In genomic region chr3:33219175-33219487, GRCh38 we compare ENCODE assay signal across 10 cellular contexts. TPM values are rescaled to one million over a fixed set of nuclear protein-coding genes. Genes with fewer than 3 reads are reported as not detected.
DNase-seq lines count a peak whose midpoint lies in the region; ATAC-seq, FAIRE-seq and TF ChIP-seq lines count a peak whose summit lies in the region.
"Had no signal": no experiment of that assay in that cellular context is flagged by ENCODE, and none has a peak within 500 bp of the region (broad histone marks: within the 10 kb centered on the region; RNA-seq: fewer than 3 reads in every experiment).

No MANE protein-coding gene starts in this region.

- no peak overlapping the region for H4K8ac ChIP-seq in H1 (ENCODE audit: extremely low read depth, insufficient read depth, low read length)

- peaks cover 7% of the 10 kb centered on the region; the same call in 1 of the 2 replicates for H3K23me2 ChIP-seq in H1 (ENCODE audit: low read depth, low read length)

- no peak overlapping the region for H4K5ac ChIP-seq in H1 (ENCODE audit: insufficient read length, low read depth, low read length)

- peaks cover 0 to 5% (median 1%) of the 10 kb centered on the region in 4 experiments; a peak in 3 of 7 replicates for H3K4me1 ChIP-seq in H1 (replicated peaks in 1 of 4; ENCODE audit: control insufficient read depth in 3 of 4, insufficient read depth in 4 of 4, low read length in 3 of 4)
- H3K4me1 ChIP-seq in CD4-positive, alpha-beta memory T cell (ENCODE audit: insufficient read depth, low read length) = no peaks in the 10 kb centered on the region

- H2BK5ac ChIP-seq in H1 (ENCODE audit: low read depth, low read length) = no peak overlapping the region

- peak overlapping the region; percentile 58 for H3K4me3 ChIP-seq in MG63
- peak overlapping the region; percentile 43 to 67 (median 56) for H3K4me3 ChIP-seq in H1 (ENCODE audit: extremely low read depth in 1 of 4, insufficient read depth in 2 of 4, low read depth in 3 of 4, low read length in 4 of 4)
- H3K4me3 ChIP-seq in CD4-positive, alpha-beta memory T cell (ENCODE audit: low read length in 2 of 2) = no peak overlapping the region

- intact Hi-C loops in CD4-positive, alpha-beta memory T cell (cut with micrococcal nuclease) = no loop called here

- no peak overlapping the region for H2AK5ac ChIP-seq in H1 (ENCODE audit: low read depth, low read length)

- H3K23ac ChIP-seq in H1 (ENCODE audit: insufficient read length) = no peak overlapping the region

- H2BK120ac ChIP-seq in H1 (replicated peaks; ENCODE audit: low read depth, low read length) = no peak overlapping the region

- H3K27ac ChIP-seq in H1 (ENCODE audit: low read depth, low read length) = no peak overlapping the region
- H3K27ac ChIP-seq in CD4-positive, alpha-beta memory T cell (ENCODE audit: low read depth, low read length) = no peak overlapping the region

- TF ChIP-seq CTCF in H1 (IDR thresholded peaks at IDR 0.05; ENCODE audit: control extremely low read depth in 1 of 3, insufficient read depth in 1 of 3, low read depth in 1 of 3, low read length in 3 of 3) (no peak), mesothelial cell of epicardium (IDR thresholded peaks at IDR 0.05; ENCODE audit: unreplicated experiment) (no peak), type B pancreatic cell (conservative IDR thresholded peaks at IDR 0.05) (no peak)

- no peak overlapping the region for H2BK20ac ChIP-seq in H1 (ENCODE audit: low read length)

- peak overlapping the region; percentile 17; the same call in 1 of the 2 replicates for H2AFZ ChIP-seq in H1 (ENCODE audit: low read length)

- no peaks in the 10 kb centered on the region for H4K20me1 ChIP-seq in H1 (replicated peaks in 1 of 2; ENCODE audit: control insufficient read depth in 1 of 2, insufficient read depth in 2 of 2, low read length in 2 of 2)

- H3K9me3 ChIP-seq in MG63 (no peaks in the 10 kb centered on the region), H1 (ENCODE audit: insufficient read depth in 2 of 2, low read depth in 1 of 2, low read length in 1 of 2) (no peaks in the 10 kb centered on the region)
- H3K9me3 ChIP-seq in CD4-positive, alpha-beta memory T cell (ENCODE audit: control insufficient read depth in 1 of 2, low read length in 2 of 2) = no peaks in the 10 kb centered on the region

- H3K14ac ChIP-seq in H1 (ENCODE audit: insufficient read length) = no peak overlapping the region

- no peaks in the 10 kb centered on the region for H3K79me1 ChIP-seq in H1 (ENCODE audit: low read depth, low read length)

- H3K9me3 Mint-ChIP-seq in mesothelial cell of epicardium (peaks cover 12% of the 10 kb centered on the region), type B pancreatic cell (peaks cover 4% of the 10 kb centered on the region)
- peaks cover 0 to 4% (median 0%) of the 10 kb centered on the region in 8 donors for H3K9me3 Mint-ChIP-seq in CD4-positive, alpha-beta memory T cell

- ATAC-seq in activated CD4-positive, CD25-positive, alpha-beta regulatory T cell treated with anti-CD3 and anti-CD28 coated beads, Interleukin-2, amount 50 U/mL, for 24 hours = no peak
- no peak for ATAC-seq in HG02884 (IDR thresholded peaks at IDR 0.05; ENCODE audit: unreplicated experiment)

- H3K27me3 ChIP-seq in MG63 (no peaks in the 10 kb centered on the region), H1 (replicated peaks in 1 of 4; ENCODE audit: control insufficient read depth in 3 of 4, extremely low read depth in 1 of 4, insufficient read depth in 3 of 4, low read length in 3 of 4) (peaks cover 13 to 48% (median 29%) of the 10 kb centered on the region in 4 experiments)
- H3K27me3 ChIP-seq in CD4-positive, alpha-beta memory T cell (ENCODE audit: insufficient read depth, low read length) = no peaks in the 10 kb centered on the region

- H3K27ac Mint-ChIP-seq in mesothelial cell of epicardium (no peak overlapping the region), type B pancreatic cell (no peak overlapping the region)
- H3K27ac Mint-ChIP-seq in CD4-positive, alpha-beta memory T cell = no peak overlapping the region

- TF ChIP-seq RAD21 in H1 (IDR thresholded peaks at IDR 0.05 in 1 of 2, conservative IDR thresholded peaks at IDR 0.05 in 1 of 2; ENCODE audit: low read depth in 2 of 2, low read length in 2 of 2) = no peak

- peak overlapping the region; percentile 67 to 80 for H3K4me2 ChIP-seq in H1 (ENCODE audit: insufficient read depth in 1 of 2, low read depth in 2 of 2, low read length in 2 of 2)

- no peak overlapping the region for H4K91ac ChIP-seq in H1 (replicated peaks; ENCODE audit: insufficient read length, low read length)

- H3K18ac ChIP-seq in H1 (ENCODE audit: extremely low read depth, low read length) = no peak overlapping the region

- FAIRE-seq in H1 (lab: Jason Lieb, UNC) = no peak

- H3K36me3 ChIP-seq in MG63 (no peaks in the 10 kb centered on the region), H1 (ENCODE audit: control insufficient read depth in 2 of 4, insufficient read depth in 4 of 4, low read length in 3 of 4) (no peaks in the 10 kb centered on the region)
- no peaks in the 10 kb centered on the region for H3K36me3 ChIP-seq in CD4-positive, alpha-beta memory T cell (ENCODE audit: insufficient read depth, low read length)

- H3K9ac ChIP-seq in H1 (replicated peaks in 1 of 4; ENCODE audit: extremely low read depth in 1 of 4, low read depth in 3 of 4, low read length in 3 of 4) = peak overlapping the region in 1 of 4 experiments; percentile 57; a peak in 1 of 7 replicates

- H3K4ac ChIP-seq in H1 (replicated peaks; ENCODE audit: insufficient read length, low read depth, low read length) = no peak overlapping the region

- no peaks in the 10 kb centered on the region for H3K79me2 ChIP-seq in H1 (ENCODE audit: control insufficient read depth in 1 of 2, insufficient read depth in 2 of 2, low read length in 2 of 2)

- H3K4me3 Mint-ChIP-seq in mesothelial cell of epicardium (peak overlapping the region; percentile 66), type B pancreatic cell (peak overlapping the region; percentile 82)
- no peak overlapping the region for H3K4me3 Mint-ChIP-seq in CD4-positive, alpha-beta memory T cell

- no peak overlapping the region for H2BK12ac ChIP-seq in H1 (ENCODE audit: low read depth, low read length)

- H3K56ac ChIP-seq in H1 (replicated peaks; ENCODE audit: insufficient read length, low read depth, low read length) = no peak overlapping the region

- H3K4me1 Mint-ChIP-seq in mesothelial cell of epicardium (peaks cover 6% of the 10 kb centered on the region), type B pancreatic cell (ENCODE audit: unreplicated experiment) (peaks cover 6% of the 10 kb centered on the region)
- H3K4me1 Mint-ChIP-seq in CD4-positive, alpha-beta memory T cell = peaks cover 5 to 13% (median 9%) of the 10 kb centered on the region in 4 donors

- no peak for TF ChIP-seq POLR2A in H1 (IDR thresholded peaks at IDR 0.05; ENCODE audit: control extremely low read depth in 1 of 2, low read depth in 2 of 2, low read length in 2 of 2)

- DNase-seq in MG63 = no peak
- DNase-seq in H1 (ENCODE audit: low read depth in 1 of 2, low spot score in 2 of 2) = no peak
- DNase-seq in mesothelial cell of epicardium (ENCODE audit: low spot score in 2 of 2, unreplicated experiment in 2 of 2) = no peak
- DNase-seq in type B pancreatic cell (ENCODE audit: extremely low spot score, unreplicated experiment) = no peak
- no peak for DNase-seq in CD4-positive, alpha-beta memory T cell
- DNase-seq: cerebellar nuclear complex, MV-4-11 had no signal

- CTCF ChIA-PET in H1 (lab: Charles Lee; ENCODE audit: partially characterized antibody) = no interaction called here
- CTCF ChIA-PET in CD4-positive, alpha-beta memory T cell (lab: Charles Lee; ENCODE audit: partially characterized antibody) = no interaction called here

- 8% methylated on average over 14 of the region's 15 CpGs; no CpG with 5 or more reads in 1 of the 2 experiments for WGBS in H1 (ENCODE audit: extremely low coverage in 1 of 2, insufficient coverage in 1 of 2, insufficient read length in 1 of 2, insufficient replicate concordance in 2 of 2, low coverage in 1 of 2, low lambda C conversion rate in 2 of 2, missing lambda C conversion rate in 1 of 2), 2 experiments

- no peak for TF ChIP-seq EP300 in H1 (IDR thresholded peaks at IDR 0.05; ENCODE audit: borderline replicate concordance in 1 of 2, low read depth in 2 of 2, low read length in 2 of 2)

- no peak overlapping the region for H2BK15ac ChIP-seq in H1 (ENCODE audit: low read length)

- H3K27me3 Mint-ChIP-seq in mesothelial cell of epicardium (ENCODE audit: low read depth) = peaks cover 90% of the 10 kb centered on the region
- H3K27me3 Mint-ChIP-seq in type B pancreatic cell = peaks cover 80% of the 10 kb centered on the region
- peaks cover 37 to 46% of the 10 kb centered on the region in 2 donors for H3K27me3 Mint-ChIP-seq in CD4-positive, alpha-beta memory T cell

- H3K36me3 Mint-ChIP-seq in mesothelial cell of epicardium = peaks cover 2% of the 10 kb centered on the region
- H3K36me3 Mint-ChIP-seq in type B pancreatic cell = no peaks in the 10 kb centered on the region
- no peaks in the 10 kb centered on the region for H3K36me3 Mint-ChIP-seq in CD4-positive, alpha-beta memory T cell

- POLR2A ChIA-PET in H1 (lab: Charles Lee; ENCODE audit: partially characterized antibody) = interaction anchor here (0.6 kb wide), 1 partner anchor 455 kb away, joined by 3 read pairs; no protein-coding TSS in a partner anchor
- POLR2A ChIA-PET in CD4-positive, alpha-beta memory T cell (lab: Charles Lee; ENCODE audit: partially characterized antibody) = no interaction called here

RNA-seq across cellular contexts. Expression of gene SUSD5, which starts 0.5 kb away (rescaled TPM):
- 4.2 and 5.4 TPM in 2 replicates for total RNA-seq in MG63 (2014; rRNA removed; shearing (Covaris generic); ENCODE audit: low replicate concordance)
- total RNA-seq in H1 (2021; fragmentation: NEBNext Ultra II Directional; extraction: Animal tissue kit (Norgen Biotek cat#: 25700)) = 3.3 and 3.9 TPM in 2 replicates
- polyA plus RNA-seq in H1 (2011; rRNA removed) = 0.92 and 1.5 TPM in 2 replicates
- 1.0 TPM for polyA plus RNA-seq in H1 (2011; cell fraction: cytosol; rRNA removed)
- polyA plus RNA-seq in H1 (2011; cell fraction: nucleus; rRNA removed) = 1.1 TPM
- 2.2 to 3.1 TPM (median 2.3 TPM) in 4 replicates for polyA plus RNA-seq in H1 (2012, experiment 1 of 2)
- 0.72 TPM for polyA plus RNA-seq in H1 (2012, experiment 2 of 2)
- 4.2 TPM for polyA plus RNA-seq in H1 (2013, experiment 1 of 2)
- 4.4 TPM for polyA plus RNA-seq in H1 (2013, experiment 2 of 2)
- polyA minus RNA-seq in H1 (2011; rRNA and poly(A)+ RNA removed) = 1.8 and 2.1 TPM in 2 replicates
- 2.5 TPM for polyA minus RNA-seq in H1 (2011; cell fraction: cytosol; rRNA and poly(A)+ RNA removed)
- polyA minus RNA-seq in H1 (2011; cell fraction: nucleus; rRNA and poly(A)+ RNA removed) = 2.0 TPM
- total RNA-seq in mesothelial cell of epicardium = 1.3 to 1.8 TPM (median 1.7 TPM) in 3 replicates
- total RNA-seq in type B pancreatic cell (ENCODE audit: low replicate concordance) = 0.64 and 3.3 TPM in 2 replicates
- total RNA-seq in CD4-positive, alpha-beta memory T cell = not detected
- under 1 TPM in 1 of 2 donors, not detected in 1; 0.21 TPM for polyA plus RNA-seq in CD4-positive, alpha-beta memory T cell
- total RNA-seq: T-helper 2 cell treated with Interferon-gamma antibody and Interleukin-4, amounts not matched to agents 100 ng/mL and 5 ng/mL, for 36 hours had no signal

RNA-seq across cellular contexts. Expression of gene FBXL2, which starts 58.1 kb away (rescaled TPM):
- total RNA-seq in MG63 (2014; rRNA removed; shearing (Covaris generic); ENCODE audit: low replicate concordance) = 4.0 and 6.8 TPM in 2 replicates
- total RNA-seq in H1 (2021; fragmentation: NEBNext Ultra II Directional; extraction: Animal tissue kit (Norgen Biotek cat#: 25700)) = 2.2 and 3.1 TPM in 2 replicates
- polyA plus RNA-seq in H1 (2011; rRNA removed) = 5.4 and 7.5 TPM in 2 replicates
- polyA plus RNA-seq in H1 (2011; cell fraction: cytosol; rRNA removed) = 5.3 TPM
- polyA plus RNA-seq in H1 (2011; cell fraction: nucleus; rRNA removed) = 14.7 TPM
- polyA plus RNA-seq in H1 (2012, experiment 1 of 2) = 2.4 to 3.1 TPM (median 3.0 TPM) in 4 replicates
- polyA plus RNA-seq in H1 (2012, experiment 2 of 2) = 0.21 TPM
- 3.2 TPM for polyA plus RNA-seq in H1 (2013, experiment 1 of 2)
- polyA plus RNA-seq in H1 (2013, experiment 2 of 2) = 2.5 TPM
- 4.8 and 7.4 TPM in 2 replicates for polyA minus RNA-seq in H1 (2011; rRNA and poly(A)+ RNA removed)
- polyA minus RNA-seq in H1 (2011; cell fraction: cytosol; rRNA and poly(A)+ RNA removed) = 1.2 TPM
- polyA minus RNA-seq in H1 (2011; cell fraction: nucleus; rRNA and poly(A)+ RNA removed) = 6.4 TPM
- total RNA-seq in mesothelial cell of epicardium = 23.5 to 25.6 TPM (median 23.6 TPM) in 3 replicates
- 21.6 and 22.1 TPM in 2 replicates for total RNA-seq in type B pancreatic cell (ENCODE audit: low replicate concordance)
- total RNA-seq in CD4-positive, alpha-beta memory T cell = not detected
- polyA plus RNA-seq in CD4-positive, alpha-beta memory T cell = under 1 TPM in 1 of 2 donors, not detected in 1; 0.29 TPM
- total RNA-seq: T-helper 2 cell treated with Interferon-gamma antibody and Interleukin-4, amounts not matched to agents 100 ng/mL and 5 ng/mL, for 36 hours had no signal

Comparison
In these comparisons a context has a peak if more than half of its experiments do, and no peak if none do; other contexts are left out.
1. H3K4me3 ChIP-seq: peak in MG63 (single experiment) and H1 (4 of 4); none in CD4-positive, alpha-beta memory T cell (0 of 2).
2. H3K4me3 Mint-ChIP-seq: peak in mesothelial cell of epicardium (single experiment) and type B pancreatic cell (single experiment); none in CD4-positive, alpha-beta memory T cell (0 of 8).